Comparison of ENCODE assay signal across 8 cellular contexts in the genomic region with DNA sequence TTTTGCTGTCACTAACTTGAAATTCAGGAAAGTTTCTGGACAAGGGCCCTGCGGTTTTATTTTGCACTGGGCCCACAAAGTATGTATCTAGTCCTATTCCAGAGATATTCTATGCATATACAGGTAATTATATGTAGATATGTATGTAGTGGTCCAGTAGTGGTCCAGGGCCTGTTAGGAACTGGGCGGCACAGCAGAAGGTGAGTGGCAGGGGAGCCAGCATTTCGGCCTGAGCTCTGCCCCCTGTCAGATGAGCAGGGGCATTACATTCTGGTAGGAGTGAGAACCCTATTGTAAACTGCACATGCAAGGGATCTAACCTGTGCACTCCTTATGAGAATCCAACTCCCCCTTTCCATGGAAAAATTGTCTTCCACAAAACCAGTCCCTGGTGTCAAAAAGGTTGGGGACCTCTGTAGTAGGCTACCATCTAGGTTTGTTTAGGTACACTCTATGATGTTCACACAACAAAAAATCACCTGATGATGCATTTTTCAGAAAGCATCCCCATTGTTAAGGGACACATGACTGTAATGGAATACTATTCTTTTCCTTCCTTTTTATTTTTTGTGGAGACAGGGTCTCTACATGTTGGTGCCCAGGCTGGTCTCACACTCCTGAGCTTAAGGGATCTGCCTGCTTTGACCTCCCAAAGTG. TPM values are rescaled to one million over a fixed set of nuclear protein-coding genes. Genes with fewer than 3 reads are reported as not detected.
A peak's percentile ranks its signal among the peaks of the same experiment; 100 is the strongest.
DNase-seq lines count a peak whose midpoint lies in the region; ATAC-seq, FAIRE-seq and TF ChIP-seq lines count a peak whose summit lies in the region.

No MANE protein-coding gene starts in this region.

- BruUV-seq in HepG2 (replicated peaks; lab: Mats Ljungman, UMichigan): no TSS peak

- peak; percentile 56 for DNase-seq in DMS 273 (lab: John Stamatoyannopoulos, UW; ENCODE audit: unreplicated experiment)
- peak; percentile 63 for DNase-seq in HepG2 (ENCODE audit: low spot score)
- DNase-seq in globus pallidus (ENCODE audit: low spot score): no peak

- WGBS in HepG2 (ENCODE audit: low lambda C conversion rate): 42% methylated on average over 3 of the region's 3 CpGs

- CTCF ChIA-PET in HepG2 (lab: Yijun Ruan, JAX; ENCODE audit: low intra/inter-chr PET ratio, low total read pairs): no interaction called here

- TF ChIP-seq POLR2A in HepG2 (IDR thresholded peaks at IDR 0.05; ENCODE audit: insufficient read depth in 1 of 2, low read depth in 2 of 2, low read length in 2 of 2): no peak

- POLR2A ChIA-PET in HepG2 (lab: Yijun Ruan, JAX): interaction anchor here (2.5 kb wide), 1 partner anchor 9 kb away, joined by 17 read pairs; no protein-coding TSS in a partner anchor

- no peak overlapping the region for H2AFZ ChIP-seq in HepG2 (ENCODE audit: low read length)

- peak overlapping the region; percentile 98 for H3K4me2 ChIP-seq in HepG2 (ENCODE audit: low read depth, low read length)

- TF ChIP-seq CTCF in VCaP (conservative IDR thresholded peaks at IDR 0.05) (peak; percentile 25; the same call in 1 of the 2 replicates), HepG2 (CRISPR knock-in tag; IDR thresholded peaks at IDR 0.05) (peak; percentile 65)

- peaks cover 27% of the 10 kb centered on the region for H4K20me1 ChIP-seq in HepG2 (ENCODE audit: insufficient read depth, low read length)

- TF ChIP-seq EP300 in HepG2 (IDR thresholded peaks at IDR 0.05; ENCODE audit: low read depth in 2 of 2, low read length in 2 of 2): no peak
- no peak for TF ChIP-seq EP300 in HepG2 (CRISPR knock-in tag; IDR thresholded peaks at IDR 0.05; ENCODE audit: borderline replicate concordance)

- peak; percentile 16 for ATAC-seq in HG02798 (IDR thresholded peaks at IDR 0.05; ENCODE audit: poor library complexity, unreplicated experiment)
- ATAC-seq in HepG2: peak; percentile 49
- ATAC-seq in GM21576 (IDR thresholded peaks at IDR 0.05; ENCODE audit: unreplicated experiment): no peak
- ATAC-seq in GM21529 (IDR thresholded peaks at IDR 0.05; ENCODE audit: unreplicated experiment): no peak
- no peak for ATAC-seq in GM18520 (IDR thresholded peaks at IDR 0.05; ENCODE audit: unreplicated experiment)

- in situ Hi-C loops in HepG2 (cut with HindIII; ENCODE audit: extremely low pct_ligation_motif_present, low pct_unique_long_range_greater_than_20kb): no loop called here

- H3K27me3 ChIP-seq in HepG2 (ENCODE audit: control insufficient read depth in 1 of 2, insufficient read depth in 2 of 2, low read length in 2 of 2): peaks cover 0 to 5% of the 10 kb centered on the region in 2 experiments; a peak in 1 of 5 replicates

- H3K9me3 ChIP-seq in HepG2 (ENCODE audit: low read length): no peaks in the 10 kb centered on the region

- H3K4me1 ChIP-seq in HepG2 (ENCODE audit: insufficient read depth, low read length): peaks cover 37% of the 10 kb centered on the region

- no peak; the same call in 1 of the 2 replicates for TF ChIP-seq RAD21 in HepG2 (CRISPR knock-in tag; IDR thresholded peaks at IDR 0.05)

- intact Hi-C loops in HepG2 (cut with micrococcal nuclease; ENCODE audit: unreplicated experiment): no loop called here

- peak overlapping the region in 2 of 3 experiments; percentile 3 to 41; a peak in 3 of 6 replicates for H3K4me3 ChIP-seq in HepG2 (replicated peaks in 1 of 3; ENCODE audit: insufficient read depth in 1 of 3, low read depth in 2 of 3, low read length in 3 of 3)

- peak; percentile 37 for FAIRE-seq in HepG2 (lab: Jason Lieb, UNC)

- peaks cover 0 to 13% of the 10 kb centered on the region in 2 experiments; a peak in 3 of 5 replicates for H3K36me3 ChIP-seq in HepG2 (replicated peaks in 1 of 2; ENCODE audit: control insufficient read depth in 1 of 2, insufficient read depth in 2 of 2, low read length in 2 of 2)

- H3K79me2 ChIP-seq in HepG2 (ENCODE audit: insufficient read depth, low read length): peaks cover 72% of the 10 kb centered on the region

- 0 out of 2 replicates have a peak overlapping the region, but pooled peaks have one; percentile 14 for H3K9ac ChIP-seq in HepG2 (ENCODE audit: insufficient read depth, low read depth, low read length)

- no peak overlapping the region for H3K27ac ChIP-seq in VCaP
- no peak overlapping the region for H3K27ac ChIP-seq in HepG2 (ENCODE audit: extremely low read length, insufficient read depth, low read length)

TF ChIP-seq in HepG2, 621 proteins besides CTCF, POLR2A, EP300 and RAD21 (continues in another document):
- TF ChIP-seq, protein P1, sequence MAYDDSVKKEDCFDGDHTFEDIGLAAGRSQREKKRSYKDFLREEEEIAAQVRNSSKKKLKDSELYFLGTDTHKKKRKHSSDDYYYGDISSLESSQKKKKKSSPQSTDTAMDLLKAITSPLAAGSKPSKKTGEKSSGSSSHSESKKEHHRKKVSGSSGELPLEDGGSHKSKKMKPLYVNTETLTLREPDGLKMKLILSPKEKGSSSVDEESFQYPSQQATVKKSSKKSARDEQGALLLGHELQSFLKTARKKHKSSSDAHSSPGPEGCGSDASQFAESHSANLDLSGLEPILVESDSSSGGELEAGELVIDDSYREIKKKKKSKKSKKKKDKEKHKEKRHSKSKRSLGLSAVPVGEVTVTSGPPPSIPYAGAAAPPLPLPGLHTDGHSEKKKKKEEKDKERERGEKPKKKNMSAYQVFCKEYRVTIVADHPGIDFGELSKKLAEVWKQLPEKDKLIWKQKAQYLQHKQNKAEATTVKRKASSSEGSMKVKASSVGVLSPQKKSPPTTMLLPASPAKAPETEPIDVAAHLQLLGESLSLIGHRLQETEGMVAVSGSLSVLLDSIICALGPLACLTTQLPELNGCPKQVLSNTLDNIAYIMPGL (CRISPR knock-in tag; IDR thresholded peaks at IDR 0.05; ENCODE audit: borderline replicate concordance in 1 of 2, low read depth in 1 of 2): peak; percentile 51 to 66; a peak in 3 of 4 replicates
- TF ChIP-seq HNF4A (CRISPR knock-in tag; IDR thresholded peaks at IDR 0.05) (no peak), NFE2 (CRISPR knock-in tag; IDR thresholded peaks at IDR 0.05) (no peak), KMT2A (CRISPR knock-in tag; IDR thresholded peaks at IDR 0.05) (no peak), TBL1XR1 (IDR thresholded peaks at IDR 0.05; ENCODE audit: borderline replicate concordance, low read length, partially characterized antibody) (no peak), FOXA1 (IDR thresholded peaks at IDR 0.05) (no peak), FOXA1 (CRISPR knock-in tag; IDR thresholded peaks at IDR 0.05) (peak; percentile 40; the same call in 1 of the 2 replicates), ZFX (CRISPR knock-in tag; IDR thresholded peaks at IDR 0.05; ENCODE audit: low read depth) (peak; percentile 46; the same call in 1 of the 2 replicates), GPN1 (CRISPR knock-in tag; IDR thresholded peaks at IDR 0.05; ENCODE audit: borderline replicate concordance) (no peak), ERF (CRISPR knock-in tag; IDR thresholded peaks at IDR 0.05) (no peak)
- TF ChIP-seq, protein P2, sequence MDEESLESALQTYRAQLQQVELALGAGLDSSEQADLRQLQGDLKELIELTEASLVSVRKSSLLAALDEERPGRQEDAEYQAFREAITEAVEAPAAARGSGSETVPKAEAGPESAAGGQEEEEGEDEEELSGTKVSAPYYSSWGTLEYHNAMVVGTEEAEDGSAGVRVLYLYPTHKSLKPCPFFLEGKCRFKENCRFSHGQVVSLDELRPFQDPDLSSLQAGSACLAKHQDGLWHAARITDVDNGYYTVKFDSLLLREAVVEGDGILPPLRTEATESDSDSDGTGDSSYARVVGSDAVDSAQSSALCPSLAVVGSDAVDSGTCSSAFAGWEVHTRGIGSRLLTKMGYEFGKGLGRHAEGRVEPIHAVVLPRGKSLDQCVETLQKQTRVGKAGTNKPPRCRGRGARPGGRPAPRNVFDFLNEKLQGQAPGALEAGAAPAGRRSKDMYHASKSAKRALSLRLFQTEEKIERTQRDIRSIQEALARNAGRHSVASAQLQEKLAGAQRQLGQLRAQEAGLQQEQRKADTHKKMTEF (CRISPR knock-in tag; IDR thresholded peaks at IDR 0.05): no peak
- TF ChIP-seq, protein P3, sequence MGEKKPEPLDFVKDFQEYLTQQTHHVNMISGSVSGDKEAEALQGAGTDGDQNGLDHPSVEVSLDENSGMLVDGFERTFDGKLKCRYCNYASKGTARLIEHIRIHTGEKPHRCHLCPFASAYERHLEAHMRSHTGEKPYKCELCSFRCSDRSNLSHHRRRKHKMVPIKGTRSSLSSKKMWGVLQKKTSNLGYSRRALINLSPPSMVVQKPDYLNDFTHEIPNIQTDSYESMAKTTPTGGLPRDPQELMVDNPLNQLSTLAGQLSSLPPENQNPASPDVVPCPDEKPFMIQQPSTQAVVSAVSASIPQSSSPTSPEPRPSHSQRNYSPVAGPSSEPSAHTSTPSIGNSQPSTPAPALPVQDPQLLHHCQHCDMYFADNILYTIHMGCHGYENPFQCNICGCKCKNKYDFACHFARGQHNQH (CRISPR knock-in tag; IDR thresholded peaks at IDR 0.05): no peak
- TF ChIP-seq, protein P4, sequence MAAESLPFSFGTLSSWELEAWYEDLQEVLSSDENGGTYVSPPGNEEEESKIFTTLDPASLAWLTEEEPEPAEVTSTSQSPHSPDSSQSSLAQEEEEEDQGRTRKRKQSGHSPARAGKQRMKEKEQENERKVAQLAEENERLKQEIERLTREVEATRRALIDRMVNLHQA (CRISPR knock-in tag; IDR thresholded peaks at IDR 0.05): no peak

RNA-seq across cellular contexts. Expression of a gene that starts 2.8 kb away (rescaled TPM):
- total RNA-seq in HepG2 (2016; rRNA removed; fragmentation: Illumina TruSeq; extraction: Trizol): 53.0 and 86.9 TPM in 2 replicates
- total RNA-seq in HepG2 (2016; cell fraction: cytosol; rRNA removed; fragmentation: Illumina TruSeq; extraction: Trizol; ENCODE audit: low read depth): 12.4 and 12.9 TPM in 2 replicates
- 57.4 and 87.6 TPM in 2 replicates for total RNA-seq in HepG2 (2016; cell fraction: insoluble cytoplasmic fraction; rRNA removed; fragmentation: Illumina TruSeq; extraction: Trizol)
- 45.1 and 51.2 TPM in 2 replicates for total RNA-seq in HepG2 (2016; cell fraction: membrane; rRNA removed; fragmentation: Illumina TruSeq; extraction: Trizol)
- total RNA-seq in HepG2 (2016; cell fraction: nucleus; rRNA removed; fragmentation: Illumina TruSeq; extraction: Trizol): 54.9 and 55.2 TPM in 2 replicates
- polyA plus RNA-seq in HepG2 (2011; rRNA removed): 19.7 and 24.2 TPM in 2 replicates
- polyA plus RNA-seq in HepG2 (2011; cell fraction: cytosol; rRNA removed): 10.7 and 16.7 TPM in 2 replicates
- 15.5 and 16.0 TPM in 2 replicates for polyA plus RNA-seq in HepG2 (2011; cell fraction: nucleus; rRNA removed)
- 39.2 and 55.6 TPM in 2 replicates for polyA plus RNA-seq in HepG2 (2012)
- polyA plus RNA-seq in HepG2 (2016; cell fraction: cytosol; fragmentation: Illumina TruSeq; extraction: Trizol; ENCODE audit: low read depth): 8.4 and 8.9 TPM in 2 replicates
- 79.6 and 83.1 TPM in 2 replicates for polyA plus RNA-seq in HepG2 (2016; cell fraction: insoluble cytoplasmic fraction; fragmentation: Illumina TruSeq; extraction: Trizol; ENCODE audit: low read depth)
- 30.6 and 33.4 TPM in 2 replicates for polyA plus RNA-seq in HepG2 (2016; cell fraction: membrane; fragmentation: Illumina TruSeq; extraction: Trizol; ENCODE audit: low read depth)
- polyA plus RNA-seq in HepG2 (2016; cell fraction: nucleus; fragmentation: Illumina TruSeq; extraction: Trizol; ENCODE audit: insufficient read depth, low read depth): 61.4 and 65.8 TPM in 2 replicates
- polyA minus RNA-seq in HepG2 (2011; rRNA and poly(A)+ RNA removed; ENCODE audit: low replicate concordance): 13.3 and 14.5 TPM in 2 replicates
- 46.6 and 52.8 TPM in 2 replicates for polyA minus RNA-seq in HepG2 (2011; cell fraction: cytosol; rRNA and poly(A)+ RNA removed)
- 87.9 and 91.3 TPM in 2 replicates for polyA minus RNA-seq in HepG2 (2011; cell fraction: nucleus; rRNA and poly(A)+ RNA removed)

Comparison
In these comparisons a context has a peak if more than half of its experiments do, and no peak if none do; other contexts are left out.
1. ATAC-seq: peak in HG02798 (single experiment) and HepG2 (single experiment); none in GM21576 (single experiment), GM21529 (single experiment) and GM18520 (single experiment).